ENCODE assay signal across 8 cellular contexts in the genomic region with DNA sequence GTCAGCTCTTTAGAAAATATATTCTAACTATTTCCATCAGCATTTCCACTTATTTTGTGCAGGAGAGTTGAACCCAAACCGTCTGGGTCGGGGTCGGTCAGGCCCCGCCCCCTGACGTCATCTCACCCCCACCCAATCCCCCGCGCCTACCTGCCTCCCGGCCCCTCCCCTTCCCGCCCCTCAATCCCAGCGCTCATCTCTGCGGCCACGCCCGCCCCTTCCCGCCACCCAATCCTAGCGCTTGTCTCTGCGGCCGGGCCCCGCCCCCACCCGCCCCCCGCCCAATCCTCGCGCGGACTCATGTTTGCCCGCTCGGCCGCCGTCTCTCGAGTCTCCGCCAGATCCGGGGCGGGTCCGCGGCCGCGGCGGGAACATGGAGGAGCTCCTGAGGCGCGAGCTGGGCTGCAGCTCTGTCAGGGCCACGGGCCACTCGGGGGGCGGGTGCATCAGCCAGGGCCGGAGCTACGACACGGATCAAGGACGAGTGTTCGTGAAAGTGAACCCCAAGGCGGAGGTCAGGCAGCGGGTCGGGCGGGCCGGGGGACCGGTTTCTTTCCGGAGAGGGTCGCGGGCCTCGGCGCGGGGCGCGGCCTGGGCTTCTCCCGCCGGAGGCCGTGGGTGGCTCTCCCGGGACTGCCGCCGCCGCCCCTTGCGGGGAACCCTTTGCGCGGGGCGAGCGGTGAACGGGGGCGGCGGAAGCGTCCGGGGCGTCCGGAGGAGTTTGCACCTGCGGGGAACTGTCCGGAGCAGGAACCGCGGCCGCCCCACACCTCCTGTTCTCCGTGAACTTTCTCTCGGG. TPM values are rescaled to one million over a fixed set of nuclear protein-coding genes. Genes with fewer than 3 reads are reported as not detected.
A peak's percentile ranks its signal among the peaks of the same experiment; 100 is the strongest.
DNase-seq lines count a peak whose midpoint lies in the region; ATAC-seq and TF ChIP-seq lines count a peak whose summit lies in the region.

A gene with protein sequence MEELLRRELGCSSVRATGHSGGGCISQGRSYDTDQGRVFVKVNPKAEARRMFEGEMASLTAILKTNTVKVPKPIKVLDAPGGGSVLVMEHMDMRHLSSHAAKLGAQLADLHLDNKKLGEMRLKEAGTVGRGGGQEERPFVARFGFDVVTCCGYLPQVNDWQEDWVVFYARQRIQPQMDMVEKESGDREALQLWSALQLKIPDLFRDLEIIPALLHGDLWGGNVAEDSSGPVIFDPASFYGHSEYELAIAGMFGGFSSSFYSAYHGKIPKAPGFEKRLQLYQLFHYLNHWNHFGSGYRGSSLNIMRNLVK (plus strand): TSS at position 324 of the 799 bp plus-strand sequence. CDS start 50 bp downstream, at position 374.

- CTCF ChIA-PET in BJ (lab: Yijun Ruan, JAX) = interaction anchor here (0.5 to 1.1 kb wide), 2 partner anchors 19 to 92 kb away, joined by 3 read pairs; no protein-coding TSS in a partner anchor

- WGBS in ectodermal cell, 2 experiments = 0% methylated on average over 76 to 86 of the region's 86 CpGs
- WGBS in lung, 2 donors = 0% methylated on average over 75 to 86 of the region's 86 CpGs

- POLR2A ChIA-PET in BJ (lab: Charles Lee) = interaction anchor here (0.7 kb wide), 1 partner anchor 32 kb away, joined by 20 read pairs; no protein-coding TSS in a partner anchor

- H3K9me3 ChIP-seq in ectodermal cell (ENCODE audit: control insufficient read depth, low read length) (no peaks in the 10 kb centered on the region), lung (ENCODE audit: control insufficient read depth in 2 of 2, insufficient read depth in 1 of 2, low read length in 1 of 2) (no peaks in the 10 kb centered on the region)

- H3K4me1 ChIP-seq in ectodermal cell (ENCODE audit: control insufficient read depth, insufficient read depth, low read length) (peaks cover 7% of the 10 kb centered on the region), lung (ENCODE audit: control insufficient read depth in 2 of 2, insufficient read depth in 2 of 2, low read length in 2 of 2) (peaks cover 3% of the 10 kb centered on the region in 2 donors)

- DNase-seq in BJ (ENCODE audit: low read depth) (peak; percentile 26), HS-5 (ENCODE audit: low read depth) (peak; percentile 37), lung (ENCODE audit: low spot score) (peak; percentile 87)
- peak; percentile 91 for DNase-seq in NK-92 treated with Interleukin-12 subunit alpha and Interleukin-12 subunit beta, amount 100 ng/mL, for 24 hours (lab: John Stamatoyannopoulos, UW)
- DNase-seq in activated CD8-positive, alpha-beta memory T cell treated with anti-CD3 and anti-CD28 coated beads for 1 hour (ENCODE audit: extremely low read depth in 1 of 2, low read depth in 1 of 2) = peak; percentile 71 to 90
- DNase-seq in stimulated activated CD4-positive, alpha-beta T cell treated with anti-CD3 and anti-CD28 coated beads, TNF-alpha, amount 100 ng/mL, for 1 hour (ENCODE audit: low read depth in 3 of 3, low spot score in 1 of 3) = peak; percentile 56 to 91 (median 75)

- H3K27ac ChIP-seq in ectodermal cell (ENCODE audit: insufficient read depth, low read depth, low read length, poor library complexity, severe bottlenecking) = no peak within 1 kb of the TSS
- H3K27ac ChIP-seq in lung (ENCODE audit: low read depth in 1 of 2, low read length in 1 of 2) = peak within 1 kb of the TSS; percentile 46 to 61

- TF ChIP-seq CTCF in BJ (IDR thresholded peaks at IDR 0.05; ENCODE audit: insufficient read depth, low read depth, low read length) (no peak), lung (IDR thresholded peaks at IDR 0.05; ENCODE audit: control extremely low read depth, extremely low read depth) (no peak)

- ATAC-seq in GM19438 (IDR thresholded peaks at IDR 0.05; ENCODE audit: low read depth, unreplicated experiment) (peak; percentile 61), lung (ENCODE audit: insufficient read depth, low FRiP score) (peak; percentile 89)

- H3K27me3 ChIP-seq in BJ (ENCODE audit: control insufficient read depth, insufficient read depth, low read length) (no peaks in the 10 kb centered on the region), ectodermal cell (ENCODE audit: control insufficient read depth, insufficient read depth, low read length, poor library complexity, severe bottlenecking) (peaks cover 6% of the 10 kb centered on the region), lung (ENCODE audit: control insufficient read depth, insufficient read depth) (no peaks in the 10 kb centered on the region)

- H3K36me3 ChIP-seq in BJ (ENCODE audit: control insufficient read depth, insufficient read depth, low read length) (peaks cover 6% of the 10 kb centered on the region), ectodermal cell (ENCODE audit: control insufficient read depth, insufficient read depth, low read length) (peaks cover 8% of the 10 kb centered on the region), lung (ENCODE audit: control insufficient read depth in 2 of 2, insufficient read depth in 2 of 2, low read length in 2 of 2) (peaks cover 4 to 15% of the 10 kb centered on the region in 2 donors)

- H3K4me3 ChIP-seq in BJ (ENCODE audit: low read depth, low read length) = peak within 1 kb of the TSS; percentile 81
- peak within 1 kb of the TSS; percentile 88 for H3K4me3 ChIP-seq in ectodermal cell (ENCODE audit: insufficient read depth, low read depth, low read length)
- H3K4me3 ChIP-seq in lung = peak within 1 kb of the TSS; percentile 92

RNA-seq across cellular contexts. Expression of the gene that starts here (rescaled TPM):
- polyA plus RNA-seq in BJ (2011; rRNA removed) (24.0 and 24.9 TPM in 2 replicates), lung (10 to 100 TPM; 17.3 to 24.4 TPM)
- 10.6 and 13.7 TPM in 2 replicates for polyA minus RNA-seq in BJ (2011; rRNA and poly(A)+ RNA removed)
- 42.8 TPM for polyA plus RNA-seq in ectodermal cell (2013, experiment 1 of 4)
- polyA plus RNA-seq in ectodermal cell (2013, experiment 2 of 4) = 46.7 TPM
- polyA plus RNA-seq in ectodermal cell (2013, experiment 3 of 4) = 34.1 TPM
- polyA plus RNA-seq in ectodermal cell (2013, experiment 4 of 4) = 37.2 TPM
- total RNA-seq in lung = 10 to 100 TPM; 22.8 to 27.6 TPM

Comparison
In these comparisons a context has a peak if more than half of its experiments do, and no peak if none do; other contexts are left out.
1. DNase-seq: peak in every context shown above with its lines; median percentile 91 in NK-92 treated with Interleukin-12 subunit alpha and Interleukin-12 subunit beta, amount 100 ng/mL, for 24 hours; 87 in lung; 80 in activated CD8-positive, alpha-beta memory T cell treated with anti-CD3 and anti-CD28 coated beads for 1 hour; 75 in stimulated activated CD4-positive, alpha-beta T cell treated with anti-CD3 and anti-CD28 coated beads, TNF-alpha, amount 100 ng/mL, for 1 hour; 37 in HS-5; 26 in BJ.